Comparison of ENCODE assay signal across 18 cellular contexts in the genomic region with DNA sequence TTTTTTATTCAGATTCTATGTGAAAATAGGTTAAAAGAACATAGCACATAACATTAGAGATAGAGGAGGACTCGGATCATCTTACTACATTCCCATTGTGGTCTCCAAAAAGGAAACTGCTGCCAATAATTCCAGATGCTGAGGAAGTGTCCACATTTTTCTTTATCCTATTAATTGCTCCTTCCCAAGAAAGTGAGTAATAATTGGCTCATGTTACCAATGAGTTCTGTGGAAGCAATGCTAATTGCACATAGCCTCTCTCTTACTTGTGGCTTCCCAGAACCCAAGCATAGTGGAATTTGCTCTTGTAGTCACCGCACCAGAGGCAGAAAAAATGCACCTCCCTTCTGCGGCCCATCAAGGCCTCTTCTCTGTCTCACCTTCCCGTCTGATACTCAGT.
DNase-seq lines count a peak whose midpoint lies in the region; ATAC-seq, FAIRE-seq and TF ChIP-seq lines count a peak whose summit lies in the region.
"Had no signal": no experiment of that assay in that cellular context is flagged by ENCODE, and none has a peak within 500 bp of the region (broad histone marks: within the 10 kb centered on the region; RNA-seq: fewer than 3 reads in every experiment).

No MANE protein-coding gene starts in this region.

- no peak for FAIRE-seq in bronchial epithelial cell (lab: Jason Lieb, UNC)
- FAIRE-seq: kidney had no signal

- no peak overlapping the region for H3K27ac ChIP-seq in CD4-positive, alpha-beta memory T cell (ENCODE audit: low read depth, low read length)
- no peak overlapping the region for H3K27ac ChIP-seq in vagina
- H3K27ac ChIP-seq: body of pancreas, SJCRH30, thoracic aorta had no signal

- DNase-seq in BJ (ENCODE audit: low read depth) (peak; percentile 89), HT1080 (ENCODE audit: low read depth) (peak; percentile 96), bronchial epithelial cell (ENCODE audit: low read depth) (peak; percentile 70), myocyte (ENCODE audit: low read depth) (peak; percentile 94), vagina (ENCODE audit: extremely low spot score in 2 of 2) (no peak), G401 (ENCODE audit: low spot score) (no peak)
- no peak for DNase-seq in CD4-positive, alpha-beta memory T cell
- DNase-seq: body of pancreas; CD4-positive, CD25-positive, alpha-beta regulatory T cell; effector CD8-positive, alpha-beta T cell; glutamatergic neuron; kidney; MM.1S; NCI-H2081 had no signal

- peaks cover 0 to 7% (median 2%) of the 10 kb centered on the region in 8 donors for H3K9me3 Mint-ChIP-seq in CD4-positive, alpha-beta memory T cell
- H3K9me3 Mint-ChIP-seq: activated T-helper 2 cell treated with anti-CD3 and anti-CD28 coated beads, Interferon-gamma antibody, Interleukin-2, Interleukin-4, amounts not matched to agents 10 μg/mL and 5 μg/mL and 100 μg/mL, durations not matched to agents 14 hours and 24 hours and 36 hours had no signal

- in situ Hi-C loops in G401 (cut with HindIII; ENCODE audit: low sequenced_read_pairs) = no loop called here

- H3K9me3 ChIP-seq in CD4-positive, alpha-beta memory T cell (ENCODE audit: control insufficient read depth in 1 of 2, low read length in 2 of 2) = no peaks in the 10 kb centered on the region
- H3K9me3 ChIP-seq in vagina = no peaks in the 10 kb centered on the region
- H3K9me3 ChIP-seq: body of pancreas, SJCRH30, thoracic aorta had no signal

- H3K36me3 Mint-ChIP-seq in CD4-positive, alpha-beta memory T cell = no peaks in the 10 kb centered on the region
- H3K36me3 Mint-ChIP-seq: CD4-positive, CD25-positive, alpha-beta regulatory T cell had no signal

- no peak for ATAC-seq in HG02840 (IDR thresholded peaks at IDR 0.05; ENCODE audit: low FRiP score, unreplicated experiment)
- ATAC-seq: body of pancreas had no signal

- POLR2A ChIA-PET in BJ (lab: Charles Lee) = no interaction called here
- POLR2A ChIA-PET in CD4-positive, alpha-beta memory T cell (lab: Charles Lee; ENCODE audit: partially characterized antibody) = no interaction called here

- intact Hi-C loops in CD4-positive, alpha-beta memory T cell (cut with micrococcal nuclease) = no loop called here
- intact Hi-C loops in vagina (cut with DNase I) = no loop called here

- H3K36me3 ChIP-seq in BJ (ENCODE audit: control insufficient read depth, insufficient read depth, low read length) (no peaks in the 10 kb centered on the region), bronchial epithelial cell (ENCODE audit: control insufficient read depth, insufficient read depth, low read length) (no peaks in the 10 kb centered on the region), vagina (no peaks in the 10 kb centered on the region)
- no peaks in the 10 kb centered on the region for H3K36me3 ChIP-seq in CD4-positive, alpha-beta memory T cell (ENCODE audit: insufficient read depth, low read length)
- H3K36me3 ChIP-seq: SJCRH30, thoracic aorta had no signal

- TF ChIP-seq CTCF in BJ (IDR thresholded peaks at IDR 0.05; ENCODE audit: insufficient read depth, low read depth, low read length) = no peak
- TF ChIP-seq CTCF in bronchial epithelial cell (IDR thresholded peaks at IDR 0.05; ENCODE audit: insufficient read depth, low read length, severe bottlenecking) = no peak
- no peak for TF ChIP-seq CTCF in vagina (IDR thresholded peaks at IDR 0.05)

- no peak overlapping the region for H3K4me3 ChIP-seq in BJ (ENCODE audit: low read depth, low read length)
- no peak overlapping the region for H3K4me3 ChIP-seq in bronchial epithelial cell (ENCODE audit: low read depth, low read length)
- no peak overlapping the region for H3K4me3 ChIP-seq in CD4-positive, alpha-beta memory T cell (ENCODE audit: low read length in 2 of 2)
- no peak overlapping the region for H3K4me3 ChIP-seq in vagina
- H3K4me3 ChIP-seq: body of pancreas, SJCRH30, thoracic aorta had no signal

- TF ChIP-seq POLR2A in vagina (IDR thresholded peaks at IDR 0.05) = no peak

- H3K27me3 ChIP-seq in BJ (ENCODE audit: control insufficient read depth, insufficient read depth, low read length) = no peaks in the 10 kb centered on the region
- H3K27me3 ChIP-seq in bronchial epithelial cell (ENCODE audit: control insufficient read depth, insufficient read depth, low read length) = no peaks in the 10 kb centered on the region
- no peaks in the 10 kb centered on the region for H3K27me3 ChIP-seq in CD4-positive, alpha-beta memory T cell (ENCODE audit: insufficient read depth, low read length)
- H3K27me3 ChIP-seq in vagina = no peaks in the 10 kb centered on the region
- H3K27me3 ChIP-seq: body of pancreas, SJCRH30 had no signal

- no peak overlapping the region for H3K27ac Mint-ChIP-seq in CD4-positive, alpha-beta memory T cell
- H3K27ac Mint-ChIP-seq: activated T-helper 2 cell treated with anti-CD3 and anti-CD28 coated beads, Interferon-gamma antibody, Interleukin-2, Interleukin-4, amounts not matched to agents 10 μg/mL and 5 μg/mL and 100 μg/mL, durations not matched to agents 14 hours and 24 hours and 36 hours; CD4-positive, CD25-positive, alpha-beta regulatory T cell had no signal

- CTCF ChIA-PET in BJ (lab: Yijun Ruan, JAX) = no interaction called here
- CTCF ChIA-PET in CD4-positive, alpha-beta memory T cell (lab: Charles Lee; ENCODE audit: partially characterized antibody) = no interaction called here

- H3K4me1 ChIP-seq in CD4-positive, alpha-beta memory T cell (ENCODE audit: insufficient read depth, low read length) = no peaks in the 10 kb centered on the region
- H3K4me1 ChIP-seq in vagina = no peaks in the 10 kb centered on the region
- H3K4me1 ChIP-seq: body of pancreas, SJCRH30 had no signal

- H3K4me3 Mint-ChIP-seq in CD4-positive, alpha-beta memory T cell = no peak overlapping the region
- H3K4me3 Mint-ChIP-seq: CD4-positive, CD25-positive, alpha-beta regulatory T cell had no signal

- H3K27me3 Mint-ChIP-seq in CD4-positive, alpha-beta memory T cell = no peaks in the 10 kb centered on the region
- H3K27me3 Mint-ChIP-seq: CD4-positive, CD25-positive, alpha-beta regulatory T cell had no signal

- no peaks in the 10 kb centered on the region for H3K4me1 Mint-ChIP-seq in CD4-positive, alpha-beta memory T cell
- H3K4me1 Mint-ChIP-seq: CD4-positive, CD25-positive, alpha-beta regulatory T cell had no signal

Comparison
In these comparisons a context has a peak if more than half of its experiments do, and no peak if none do; other contexts are left out.
1. DNase-seq: peak in BJ (single experiment), HT1080 (single experiment), bronchial epithelial cell (single experiment) and myocyte (single experiment); none in CD4-positive, alpha-beta memory T cell (0 of 5), vagina (0 of 2) and G401 (single experiment).